ENCODE assay signal across 1 cellular context in genomic region chr3:12753275-12754028, GRCh38.
TF ChIP-seq lines count a peak whose summit lies in the region.

No MANE protein-coding gene starts in this region.

TF ChIP-seq in GM23338, 12 proteins besides CTCF, POLR2A, EP300 and RAD21 (continued from another document):
- TF ChIP-seq, protein P1, sequence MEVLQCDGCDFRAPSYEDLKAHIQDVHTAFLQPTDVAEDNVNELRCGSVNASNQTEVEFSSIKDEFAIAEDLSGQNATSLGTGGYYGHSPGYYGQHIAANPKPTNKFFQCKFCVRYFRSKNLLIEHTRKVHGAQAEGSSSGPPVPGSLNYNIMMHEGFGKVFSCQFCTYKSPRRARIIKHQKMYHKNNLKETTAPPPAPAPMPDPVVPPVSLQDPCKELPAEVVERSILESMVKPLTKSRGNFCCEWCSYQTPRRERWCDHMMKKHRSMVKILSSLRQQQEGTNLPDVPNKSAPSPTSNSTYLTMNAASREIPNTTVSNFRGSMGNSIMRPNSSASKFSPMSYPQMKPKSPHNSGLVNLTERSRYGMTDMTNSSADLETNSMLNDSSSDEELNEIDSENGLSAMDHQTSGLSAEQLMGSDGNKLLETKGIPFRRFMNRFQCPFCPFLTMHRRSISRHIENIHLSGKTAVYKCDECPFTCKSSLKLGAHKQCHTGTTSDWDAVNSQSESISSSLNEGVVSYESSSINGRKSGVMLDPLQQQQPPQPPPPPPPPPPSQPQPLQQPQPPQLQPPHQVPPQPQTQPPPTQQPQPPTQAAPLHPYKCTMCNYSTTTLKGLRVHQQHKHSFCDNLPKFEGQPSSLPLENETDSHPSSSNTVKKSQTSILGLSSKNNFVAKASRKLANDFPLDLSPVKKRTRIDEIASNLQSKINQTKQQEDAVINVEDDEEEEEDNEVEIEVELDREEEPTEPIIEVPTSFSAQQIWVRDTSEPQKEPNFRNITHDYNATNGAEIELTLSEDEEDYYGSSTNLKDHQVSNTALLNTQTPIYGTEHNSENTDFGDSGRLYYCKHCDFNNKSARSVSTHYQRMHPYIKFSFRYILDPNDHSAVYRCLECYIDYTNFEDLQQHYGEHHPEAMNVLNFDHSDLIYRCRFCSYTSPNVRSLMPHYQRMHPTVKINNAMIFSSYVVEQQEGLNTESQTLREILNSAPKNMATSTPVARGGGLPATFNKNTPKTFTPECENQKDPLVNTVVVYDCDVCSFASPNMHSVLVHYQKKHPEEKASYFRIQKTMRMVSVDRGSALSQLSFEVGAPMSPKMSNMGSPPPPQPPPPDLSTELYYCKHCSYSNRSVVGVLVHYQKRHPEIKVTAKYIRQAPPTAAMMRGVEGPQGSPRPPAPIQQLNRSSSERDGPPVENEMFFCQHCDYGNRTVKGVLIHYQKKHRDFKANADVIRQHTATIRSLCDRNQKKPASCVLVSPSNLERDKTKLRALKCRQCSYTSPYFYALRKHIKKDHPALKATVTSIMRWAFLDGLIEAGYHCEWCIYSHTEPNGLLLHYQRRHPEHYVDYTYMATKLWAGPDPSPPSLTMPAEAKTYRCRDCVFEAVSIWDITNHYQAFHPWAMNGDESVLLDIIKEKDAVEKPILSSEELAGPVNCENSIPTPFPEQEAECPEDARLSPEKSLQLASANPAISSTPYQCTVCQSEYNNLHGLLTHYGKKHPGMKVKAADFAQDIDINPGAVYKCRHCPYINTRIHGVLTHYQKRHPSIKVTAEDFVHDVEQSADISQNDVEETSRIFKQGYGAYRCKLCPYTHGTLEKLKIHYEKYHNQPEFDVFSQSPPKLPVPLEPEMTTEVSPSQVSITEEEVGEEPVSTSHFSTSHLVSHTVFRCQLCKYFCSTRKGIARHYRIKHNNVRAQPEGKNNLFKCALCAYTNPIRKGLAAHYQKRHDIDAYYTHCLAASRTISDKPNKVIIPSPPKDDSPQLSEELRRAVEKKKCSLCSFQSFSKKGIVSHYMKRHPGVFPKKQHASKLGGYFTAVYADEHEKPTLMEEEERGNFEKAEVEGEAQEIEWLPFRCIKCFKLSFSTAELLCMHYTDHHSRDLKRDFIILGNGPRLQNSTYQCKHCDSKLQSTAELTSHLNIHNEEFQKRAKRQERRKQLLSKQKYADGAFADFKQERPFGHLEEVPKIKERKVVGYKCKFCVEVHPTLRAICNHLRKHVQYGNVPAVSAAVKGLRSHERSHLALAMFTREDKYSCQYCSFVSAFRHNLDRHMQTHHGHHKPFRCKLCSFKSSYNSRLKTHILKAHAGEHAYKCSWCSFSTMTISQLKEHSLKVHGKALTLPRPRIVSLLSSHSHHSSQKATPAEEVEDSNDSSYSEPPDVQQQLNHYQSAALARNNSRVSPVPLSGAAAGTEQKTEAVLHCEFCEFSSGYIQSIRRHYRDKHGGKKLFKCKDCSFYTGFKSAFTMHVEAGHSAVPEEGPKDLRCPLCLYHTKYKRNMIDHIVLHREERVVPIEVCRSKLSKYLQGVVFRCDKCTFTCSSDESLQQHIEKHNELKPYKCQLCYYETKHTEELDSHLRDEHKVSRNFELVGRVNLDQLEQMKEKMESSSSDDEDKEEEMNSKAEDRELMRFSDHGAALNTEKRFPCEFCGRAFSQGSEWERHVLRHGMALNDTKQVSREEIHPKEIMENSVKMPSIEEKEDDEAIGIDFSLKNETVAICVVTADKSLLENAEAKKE (CRISPR knock-in tag; IDR thresholded peaks at IDR 0.05) = no peak
